In genomic region chr12:112012775-112013600, GRCh38 we compare ENCODE assay signal across 8 cellular contexts. TPM values are rescaled to one million over a fixed set of nuclear protein-coding genes. Genes with fewer than 3 reads are reported as not detected.
DNase-seq lines count a peak whose midpoint lies in the region; ATAC-seq and TF ChIP-seq lines count a peak whose summit lies in the region.

ERP29 (plus strand) TSS chr12:112013426; CDS start chr12:112013466, 40 bp downstream.
TMEM116 (minus strand) TSS chr12:112013165; CDS start chr12:112005270, 7,895 bp downstream.

- in situ Hi-C loops in GM23248 (cut with MboI): no loop called here

- H3K36me3 ChIP-seq in GM23248 (ENCODE audit: low read depth): peaks cover 5% of the 10 kb centered on the region; the same call in 1 of the 2 replicates

- no peaks in the 10 kb centered on the region for H3K9me3 Mint-ChIP-seq in natural killer cell

- H3K27ac ChIP-seq in GM23248: peak within 1 kb of the TSS; percentile 89

- H3K27me3 ChIP-seq in GM23248 (replicated peaks; ENCODE audit: insufficient read depth): no peaks in the 10 kb centered on the region

- H3K36me3 Mint-ChIP-seq in natural killer cell: no peaks in the 10 kb centered on the region

- H3K4me1 Mint-ChIP-seq in natural killer cell: peaks cover 39 to 54% of the 10 kb centered on the region in 2 donors

- peaks cover 11% of the 10 kb centered on the region; the same call in 1 of the 2 replicates for H3F3A ChIP-seq in GM23248 (ENCODE audit: insufficient read depth)

- H2AFZ ChIP-seq in GM23248: peak within 1 kb of the TSS; percentile 94

- WGBS in GM23248 (ENCODE audit: low coverage in 1 of 2, low lambda C conversion rate in 2 of 2, missing lambda C conversion rate in 2 of 2), 2 experiments: 0 to 1% methylated on average over 34 to 63 of the region's 67 CpGs

- no peaks in the 10 kb centered on the region for H3K9me2 ChIP-seq in GM23248 (ENCODE audit: insufficient read depth)

- H3K27me3 Mint-ChIP-seq in natural killer cell (ENCODE audit: low read depth in 2 of 2): no peaks in the 10 kb centered on the region

- peak within 1 kb of the TSS; percentile 93 to 96 for H3K27ac Mint-ChIP-seq in natural killer cell

- no peaks in the 10 kb centered on the region for H4K20me1 ChIP-seq in GM23248 (ENCODE audit: insufficient read depth)

- H3K4me3 ChIP-seq in GM23248: peak within 1 kb of the TSS; percentile 90
- H3K4me3 ChIP-seq in fibroblast of mammary gland (ENCODE audit: control insufficient read depth, low read depth, low read length): peak within 1 kb of the TSS; percentile 88

- no peaks in the 10 kb centered on the region for H3K9me3 ChIP-seq in GM23248 (ENCODE audit: low read depth)

- peaks cover 19% of the 10 kb centered on the region for H3K4me1 ChIP-seq in GM23248 (ENCODE audit: insufficient read depth)

- DNase-seq in EH (ENCODE audit: low read depth): peak; percentile 99
- DNase-seq in GM23248: peak; percentile 100
- DNase-seq in LHCN-M2 (ENCODE audit: low read depth): peak; percentile 98
- peak; percentile 95 for DNase-seq in RPMI7951 (ENCODE audit: low read depth)
- DNase-seq in activated T-helper 1 cell treated with anti-CD3 and anti-CD28 coated beads, Interleukin-2, amount 50 U/mL, for 16 hours (ENCODE audit: low read depth in 1 of 2, low spot score in 1 of 2): peak; percentile 100
- peak; percentile 97 for DNase-seq in fibroblast of mammary gland (ENCODE audit: low read depth)
- DNase-seq in natural killer cell: peak; percentile 99
- peak; percentile 100 for DNase-seq in stimulated activated naive CD4-positive, alpha-beta T cell treated with Interleukin-2 at 50 U/mL for 16 hours (lab: John Stamatoyannopoulos, UW)

- ATAC-seq in natural killer cell: peak; percentile 87 to 95 (median 90)

- peak within 1 kb of the TSS; percentile 90 for H3K4me2 ChIP-seq in GM23248 (ENCODE audit: unreplicated experiment)

- peaks cover 58% of the 10 kb centered on the region for H3K79me2 ChIP-seq in GM23248 (ENCODE audit: insufficient read depth)

- H3K9ac ChIP-seq in GM23248: peak within 1 kb of the TSS; percentile 90

- H3K4me3 Mint-ChIP-seq in natural killer cell: peak within 1 kb of the TSS; percentile 86

- TF ChIP-seq CTCF in fibroblast of mammary gland (conservative IDR thresholded peaks at IDR 0.05; ENCODE audit: control insufficient read depth, insufficient read depth, low read depth, low read length) (peak; percentile 43), natural killer cell (IDR thresholded peaks at IDR 0.05) (peak; percentile 71)

- intact Hi-C loops in natural killer cell (cut with micrococcal nuclease): loop anchor here (1.0 to 10.0 kb wide), 2 partner anchors 68 to 112 kb away; partner anchors contain the start of gene TRAFD1

RNA-seq across cellular contexts. Expression of gene ERP29, which starts in this region (rescaled TPM):
- 61.4 and 65.5 TPM in 2 replicates for total RNA-seq in GM23248 (2014; rRNA removed; shearing (Covaris generic))
- 83.6 and 87.0 TPM in 2 replicates for polyA plus RNA-seq in GM23248 (2016; fragmentation: Nextera tagmentation; extraction: Ambion mirVana)
- total RNA-seq in LHCN-M2 (2014; rRNA removed) (38.7 and 50.6 TPM in 2 replicates), natural killer cell (10 to 100 TPM; 51.6 to 74.9 (median 57.8) TPM)
- polyA plus RNA-seq in LHCN-M2 (2012): 78.1 TPM
- total RNA-seq in RPMI7951 (2014; rRNA removed; shearing (Covaris generic)): 48.1 and 78.0 TPM in 2 replicates

RNA-seq across cellular contexts. Expression of gene TMEM116, which starts in this region (rescaled TPM):
- total RNA-seq in GM23248 (2014; rRNA removed; shearing (Covaris generic)): 6.7 and 17.1 TPM in 2 replicates
- 10.7 and 11.7 TPM in 2 replicates for polyA plus RNA-seq in GM23248 (2016; fragmentation: Nextera tagmentation; extraction: Ambion mirVana)
- 10.6 and 14.8 TPM in 2 replicates for total RNA-seq in LHCN-M2 (2014; rRNA removed)
- polyA plus RNA-seq in LHCN-M2 (2012): 8.8 TPM
- total RNA-seq in RPMI7951 (2014; rRNA removed; shearing (Covaris generic)): 11.0 and 12.4 TPM in 2 replicates
- total RNA-seq in natural killer cell: 10 to 100 TPM in 2 of 3 donors, 1 to 10 TPM in 1; 6.5 to 10.2 (median 10.1) TPM

Comparison
In these comparisons a context has a peak if more than half of its experiments do, and no peak if none do; other contexts are left out.
1. Peak in every context shown above with its lines: DNase-seq, ATAC-seq, H3K4me3 ChIP-seq and H3K27ac ChIP-seq.